8 cellular contexts compared by ENCODE assay signal in genomic region chr20:19757487-19757972, GRCh38. TPM values are rescaled to one million over a fixed set of nuclear protein-coding genes. Genes with fewer than 3 reads are reported as not detected.
DNase-seq lines count a peak whose midpoint lies in the region; ATAC-seq, FAIRE-seq and TF ChIP-seq lines count a peak whose summit lies in the region.

No MANE protein-coding gene starts in this region.

- no peaks in the 10 kb centered on the region; the same call in 1 of the 2 replicates for H3K4me1 ChIP-seq in iPS-20b (ENCODE audit: insufficient read depth, low read length)
- peaks cover 31 to 39% of the 10 kb centered on the region in 2 donors for H3K4me1 ChIP-seq in gastrocnemius medialis

- H3K4me3 Mint-ChIP-seq in MCF 10A (ENCODE audit: unreplicated experiment) = peak overlapping the region; percentile 81

- H3K9me3 Mint-ChIP-seq in MCF 10A (ENCODE audit: unreplicated experiment) = no peaks in the 10 kb centered on the region

- BruUV-seq in MCF 10A (replicated peaks; lab: Mats Ljungman, UMichigan) = no TSS peak

- CTCF ChIA-PET in MCF 10A (lab: Yijun Ruan, JAX) = interaction anchor here (0.6 to 1.8 kb wide), 9 partner anchors 13 to 220 kb away, joined by 3 to 9 read pairs (median 6); no protein-coding TSS in a partner anchor

- H3K36me3 ChIP-seq in iPS-20b (ENCODE audit: insufficient read depth, low read depth, low read length) (no peaks in the 10 kb centered on the region), gastrocnemius medialis (no peaks in the 10 kb centered on the region)

- no peak for FAIRE-seq in GM19239 (lab: Jason Lieb, UNC)

- H3K4me3 ChIP-seq in iPS-20b (ENCODE audit: low read length) = peak overlapping the region; percentile 94
- peak overlapping the region; percentile 82 to 100 (median 94) for H3K4me3 ChIP-seq in gastrocnemius medialis

- TF ChIP-seq POLR2A in gastrocnemius medialis (IDR thresholded peaks at IDR 0.05) = peak in 1 of 2 donors; percentile 62

- H3K27ac ChIP-seq in iPS-20b (ENCODE audit: low read length) (no peak overlapping the region), gastrocnemius medialis (peak overlapping the region; percentile 97 to 99 (median 98))

- in situ Hi-C loops in gastrocnemius medialis (cut with MboI; ENCODE audit: low sequenced_read_pairs in 4 of 4) = loop anchor here in 1 of 4 donors (10.0 kb wide), 1 partner anchor 63 kb away; no protein-coding TSS in a partner anchor

- H3K27ac Mint-ChIP-seq in MCF 10A (ENCODE audit: low read depth, unreplicated experiment) = peak overlapping the region; percentile 70

- peak overlapping the region; percentile 78; the same call in 1 of the 2 replicates for H3K9ac ChIP-seq in iPS-20b (ENCODE audit: low read depth, low read length)

- peaks cover 36% of the 10 kb centered on the region for H3K4me1 Mint-ChIP-seq in MCF 10A (ENCODE audit: insufficient read depth, unreplicated experiment)

- no peaks in the 10 kb centered on the region for H3K27me3 Mint-ChIP-seq in MCF 10A (ENCODE audit: insufficient read depth, unreplicated experiment)

- POLR2A ChIA-PET in MCF 10A (lab: Yijun Ruan, JAX) = interaction anchor here (0.5 to 5.8 kb wide), 24 partner anchors 8 to 1190 kb away, joined by 3 to 81 read pairs (median 4); partner anchors contain the start of gene NAA20

- peaks cover 43% of the 10 kb centered on the region for H3K27me3 ChIP-seq in iPS-20b (ENCODE audit: insufficient read depth, low read length)
- H3K27me3 ChIP-seq in gastrocnemius medialis = no peaks in the 10 kb centered on the region

- H3K36me3 Mint-ChIP-seq in MCF 10A (ENCODE audit: insufficient read depth, unreplicated experiment) = peaks cover 12% of the 10 kb centered on the region

- no peaks in the 10 kb centered on the region for H3K9me3 ChIP-seq in iPS-20b (ENCODE audit: insufficient read depth, low read depth, low read length)
- no peaks in the 10 kb centered on the region for H3K9me3 ChIP-seq in gastrocnemius medialis

- DNase-seq in COLO668 (lab: John Stamatoyannopoulos, UW; ENCODE audit: unreplicated experiment) (peak; percentile 70), M059J (ENCODE audit: low read depth) (peak; percentile 84), MCF 10A (ENCODE audit: unreplicated experiment) (peak; percentile 68), gastrocnemius medialis (peak; percentile 65 to 82), GM19239 (ENCODE audit: insufficient read length, low spot score) (no peak)
- DNase-seq in activated effector memory CD4-positive, alpha-beta T cell treated with Interleukin-2 at 50 U/mL for 16 hours = no peak

- ATAC-seq in gastrocnemius medialis (peak; percentile 57 to 67), HG03378 (IDR thresholded peaks at IDR 0.05; ENCODE audit: unreplicated experiment) (no peak)

- intact Hi-C loops in MCF 10A (cut with micrococcal nuclease) (loop anchor here (1.0 kb wide), 2 partner anchors 65 to 69 kb away; no protein-coding TSS in a partner anchor), gastrocnemius medialis (cut with DNase I; ENCODE audit: low total_unique reads) (loop anchor here (1.0 to 2.0 kb wide), 2 partner anchors 23 to 65 kb away; no protein-coding TSS in a partner anchor)

- no peak for TF ChIP-seq CTCF in MCF 10A (IDR thresholded peaks at IDR 0.05; ENCODE audit: unreplicated experiment)
- no peak for TF ChIP-seq CTCF in gastrocnemius medialis (IDR thresholded peaks at IDR 0.05 in 4 of 5, conservative IDR thresholded peaks at IDR 0.05 in 1 of 5)

RNA-seq across cellular contexts. Expression of gene RIN2, which starts 0.5 kb away (rescaled TPM):
- total RNA-seq in M059J (2014; rRNA removed; shearing (Covaris generic)) = 56.6 and 59.6 TPM in 2 replicates
- total RNA-seq in MCF 10A (2022) (16.8 and 23.9 TPM in 2 replicates), gastrocnemius medialis (10 to 100 TPM; 17.9 to 30.9 (median 22.6) TPM)

Comparison
In these comparisons a context has a peak if more than half of its experiments do, and no peak if none do; other contexts are left out.
1. DNase-seq: peak in COLO668 (single experiment), M059J (single experiment), MCF 10A (single experiment) and gastrocnemius medialis (2 of 2); none in GM19239 (single experiment) and activated effector memory CD4-positive, alpha-beta T cell treated with Interleukin-2 at 50 U/mL for 16 hours (single experiment).